In the genomic region with DNA sequence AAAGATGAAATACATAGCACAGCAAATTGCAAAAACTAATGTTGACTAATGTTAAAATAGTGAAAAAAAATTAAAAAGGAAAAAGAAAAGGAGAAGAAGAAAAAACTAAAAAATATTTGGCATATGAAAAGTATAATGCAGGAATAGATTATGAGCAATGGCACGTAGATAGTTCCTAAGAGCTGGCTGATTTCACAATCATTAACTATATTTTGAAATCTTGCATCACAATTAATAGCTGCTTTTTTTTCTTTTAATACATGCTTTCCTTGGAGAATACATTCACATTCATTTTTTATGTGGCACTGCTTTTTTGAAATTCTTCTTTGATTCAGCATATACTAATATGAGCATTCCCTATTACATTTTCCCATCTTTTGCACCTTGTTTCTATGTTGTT, we compare ENCODE assay signal across 8 cellular contexts.
"Had no signal": no experiment of that assay in that cellular context is flagged by ENCODE, and none has a peak within 500 bp of the region (broad histone marks: within the 10 kb centered on the region; RNA-seq: fewer than 3 reads in every experiment).

No MANE protein-coding gene starts in this region.

- FAIRE-seq: G401.6, GM12878, GM12891, GM12892, GM18507, GM19239 had no signal

- ATAC-seq: GM12878 had no signal

- DNase-seq: GDM1, GF-D8 had no signal

- H3K4me3 ChIP-seq: GM12878 had no signal
